11 cellular contexts compared by ENCODE assay signal in the genomic region with DNA sequence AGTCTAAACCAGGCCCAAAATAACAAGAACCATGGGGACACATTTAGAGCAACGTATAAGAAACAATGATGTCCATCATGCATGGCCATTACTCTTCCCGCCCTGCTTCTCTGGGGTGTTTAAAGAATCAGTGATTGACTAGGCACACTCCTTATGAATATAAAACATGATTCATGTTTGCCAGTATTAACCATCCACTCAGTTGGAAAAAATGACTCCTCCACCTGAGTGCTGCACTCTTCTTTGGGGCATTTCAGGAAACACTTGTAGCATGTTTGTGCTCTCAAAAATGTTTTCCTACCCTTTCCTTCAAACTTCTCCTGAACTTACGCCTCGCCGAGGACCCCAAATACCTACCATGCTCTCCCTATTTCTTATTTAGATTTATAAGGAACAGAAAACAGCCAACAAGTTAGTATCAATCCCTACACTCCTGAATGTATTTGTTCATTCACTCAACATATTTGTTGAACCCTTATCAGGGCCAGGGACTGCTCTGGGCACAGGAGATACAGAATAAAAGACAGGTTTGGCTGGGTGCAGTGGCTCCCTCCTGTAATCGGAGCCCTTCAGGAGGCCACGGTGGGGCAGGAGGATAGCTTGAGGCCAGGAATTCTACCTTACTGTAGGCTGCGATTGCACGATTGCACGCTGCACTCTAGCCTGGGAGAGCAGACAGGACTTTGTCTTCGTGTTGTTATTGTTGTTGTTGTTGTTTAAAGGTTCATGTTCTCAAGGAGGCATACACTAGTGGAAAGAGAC.
DNase-seq lines count a peak whose midpoint lies in the region; ATAC-seq and TF ChIP-seq lines count a peak whose summit lies in the region.
"Had no signal": no experiment of that assay in that cellular context is flagged by ENCODE, and none has a peak within 500 bp of the region (broad histone marks: within the 10 kb centered on the region; RNA-seq: fewer than 3 reads in every experiment).

No MANE protein-coding gene starts in this region.

- intact Hi-C loops in stomach (cut with DNase I; ENCODE audit: low total_unique reads) = no loop called here

- peak overlapping the region; percentile 73; the same call in 1 of the 2 replicates for H3K9ac ChIP-seq in Karpas-422 (ENCODE audit: low read length)

- 43 to 74% (median 66%) methylated on average over 11 of the region's 11 CpGs for WGBS in stomach, 5 donors

- no peak for TF ChIP-seq EP300 in stomach (IDR thresholded peaks at IDR 0.05)

- H3K27me3 Mint-ChIP-seq in brain = no peaks in the 10 kb centered on the region

- no peaks in the 10 kb centered on the region for H3K36me3 ChIP-seq in Karpas-422 (ENCODE audit: insufficient read depth, low read length)
- H3K36me3 ChIP-seq in stomach = no peaks in the 10 kb centered on the region

- peak overlapping the region; percentile 85 to 90 (median 89) for H3K4me3 Mint-ChIP-seq in brain

- no peaks in the 10 kb centered on the region for H3K79me2 ChIP-seq in Karpas-422 (ENCODE audit: low read length)

- no peak for TF ChIP-seq POLR2A in stomach (IDR thresholded peaks at IDR 0.05)

- TF ChIP-seq CTCF in brain (conservative IDR thresholded peaks at IDR 0.05) = no peak
- TF ChIP-seq CTCF in stomach (IDR thresholded peaks at IDR 0.05) = no peak

- no peaks in the 10 kb centered on the region for H3K9me3 ChIP-seq in Karpas-422 (ENCODE audit: low read length)
- no peaks in the 10 kb centered on the region for H3K9me3 ChIP-seq in stomach

- peak overlapping the region; percentile 90 for H3K4me2 ChIP-seq in Karpas-422 (ENCODE audit: low read depth, low read length, poor library complexity, severe bottlenecking)

- H3K9me2 ChIP-seq in Karpas-422 (replicated peaks; ENCODE audit: insufficient read depth, low read length) = no peaks in the 10 kb centered on the region

- H2AFZ ChIP-seq in Karpas-422 (ENCODE audit: low read length) = peak overlapping the region; percentile 91; the same call in 1 of the 2 replicates

- ATAC-seq in HG03135 (IDR thresholded peaks at IDR 0.05; ENCODE audit: unreplicated experiment) = no peak
- ATAC-seq: naive thymus-derived CD8-positive, alpha-beta T cell had no signal

- DNase-seq in Karpas-422 = no peak
- DNase-seq in stomach = peak; percentile 27
- no peak for DNase-seq in A172 (ENCODE audit: low spot score)
- no peak for DNase-seq in occipital lobe (lab: John Stamatoyannopoulos, UW)
- DNase-seq in stimulated activated CD4-positive, alpha-beta T cell treated with anti-CD3 and anti-CD28 coated beads, Interleukin-1b, Interleukin-23, amount 100 ng/mL, for 48 hours = no peak
- DNase-seq: activated gamma-delta T cell; naive thymus-derived CD8-positive, alpha-beta T cell had no signal

- H3K36me3 Mint-ChIP-seq in brain = no peaks in the 10 kb centered on the region
- H3K36me3 Mint-ChIP-seq: naive thymus-derived CD8-positive, alpha-beta T cell had no signal

- H3K4me1 ChIP-seq in Karpas-422 (ENCODE audit: low read length) (peaks cover 73% of the 10 kb centered on the region), stomach (peaks cover 27 to 53% (median 38%) of the 10 kb centered on the region in 4 donors)

- H4K20me1 ChIP-seq in Karpas-422 (ENCODE audit: insufficient read depth, low read depth, low read length) = no peaks in the 10 kb centered on the region

- peaks cover 91% of the 10 kb centered on the region for H3K4me1 Mint-ChIP-seq in brain

- peak overlapping the region; percentile 93 to 100 (median 98) for H3K27ac Mint-ChIP-seq in brain

- no peaks in the 10 kb centered on the region for H3K9me3 Mint-ChIP-seq in brain
- H3K9me3 Mint-ChIP-seq: activated B cell treated with CpG ODN at 0.5 μM for 24 hours had no signal

- H3K27me3 ChIP-seq in Karpas-422 (ENCODE audit: low read length) (no peaks in the 10 kb centered on the region), layer of hippocampus (ENCODE audit: control insufficient read depth, insufficient read depth, low read length) (no peaks in the 10 kb centered on the region), stomach (no peaks in the 10 kb centered on the region)

- H3K4me3 ChIP-seq in Karpas-422 (ENCODE audit: low read length) = peak overlapping the region; percentile 66; the same call in 1 of the 2 replicates
- H3K4me3 ChIP-seq in stomach = no peak overlapping the region

- no peak overlapping the region; the same call in 1 of the 2 replicates for H3K27ac ChIP-seq in Karpas-422 (ENCODE audit: low read length)
- H3K27ac ChIP-seq in layer of hippocampus (ENCODE audit: low read depth, low read length) = peak overlapping the region; percentile 89
- H3K27ac ChIP-seq in stomach = peak overlapping the region; percentile 70 to 93 (median 86)
